Comparison of ENCODE assay signal across 15 cellular contexts in the genomic region with DNA sequence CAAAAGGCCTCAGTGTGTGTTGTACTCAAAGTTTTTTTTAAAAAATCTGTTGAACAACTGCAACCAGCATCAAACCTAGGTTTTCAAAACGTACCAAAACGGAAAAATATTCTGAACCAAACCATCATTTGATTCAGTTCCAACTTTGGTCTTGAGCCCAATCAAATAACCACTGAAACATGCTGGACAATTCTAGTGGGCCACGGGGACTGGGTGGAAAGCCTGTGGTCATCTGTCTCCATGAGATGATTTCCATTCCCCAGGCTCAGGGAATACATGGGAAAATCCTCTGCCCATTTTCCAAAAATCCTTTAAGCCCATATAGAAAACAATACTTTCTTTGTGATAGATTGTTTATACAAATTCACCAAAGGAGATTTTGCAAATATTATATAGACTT. TPM values are rescaled to one million over a fixed set of nuclear protein-coding genes. Genes with fewer than 3 reads are reported as not detected.
DNase-seq lines count a peak whose midpoint lies in the region; ATAC-seq and TF ChIP-seq lines count a peak whose summit lies in the region.
"Had no signal": no experiment of that assay in that cellular context is flagged by ENCODE, and none has a peak within 500 bp of the region (broad histone marks: within the 10 kb centered on the region; RNA-seq: fewer than 3 reads in every experiment).

No MANE protein-coding gene starts in this region.

- no peak for TF ChIP-seq CTCF in left ventricle myocardium inferior (IDR thresholded peaks at IDR 0.05; ENCODE audit: borderline replicate concordance)
- TF ChIP-seq CTCF in heart left ventricle (IDR thresholded peaks at IDR 0.05), result no peak
- TF ChIP-seq CTCF in activated CD8-positive, alpha-beta T cell treated with anti-CD3 and anti-CD28 coated beads for 36 hours (IDR thresholded peaks at IDR 0.05), result no peak

- peaks cover 89% of the 10 kb centered on the region for H3K4me1 Mint-ChIP-seq in activated CD8-positive, alpha-beta T cell treated with anti-CD3 and anti-CD28 coated beads for 36 hours (ENCODE audit: low read depth)

- 53 to 70% (median 60%) methylated on average over 3 of the region's 3 CpGs for WGBS in heart left ventricle, 4 donors

- TF ChIP-seq POLR2A in heart left ventricle (IDR thresholded peaks at IDR 0.05), result no peak

- H3K9me3 ChIP-seq in left ventricle myocardium inferior (replicated peaks) (peaks cover 7% of the 10 kb centered on the region), heart left ventricle (peaks cover 0 to 7% (median 0%) of the 10 kb centered on the region in 12 donors)
- H3K9me3 ChIP-seq: ascending aorta, prostate gland had no signal

- H3K4me1 ChIP-seq in left ventricle myocardium inferior, result peaks cover 71% of the 10 kb centered on the region
- H3K4me1 ChIP-seq in heart left ventricle, result peaks cover 0 to 70% (median 41%) of the 10 kb centered on the region in 12 donors
- H3K4me1 ChIP-seq: prostate gland had no signal

- DNase-seq in left ventricle myocardium inferior (no peak), heart left ventricle (no peak), DMS114 treated with DMSO at 0.1 percent for 48 hours (lab: John Stamatoyannopoulos, UW; ENCODE audit: unreplicated experiment) (no peak), ecto neural progenitor cell (ENCODE audit: low spot score) (no peak)
- DNase-seq in activated CD8-positive, alpha-beta T cell treated with anti-CD3 and anti-CD28 coated beads for 36 hours, result no peak
- DNase-seq: NCI-H1436 treated with DMSO at 0.1 percent for 48 hours, NCI-H2227 treated with DMSO at 0.1 percent for 48 hours, T-helper 2 cell had no signal

- H3K4me3 ChIP-seq in left ventricle myocardium inferior, result no peak overlapping the region
- no peak overlapping the region for H3K4me3 ChIP-seq in heart left ventricle
- H3K4me3 ChIP-seq: ascending aorta, prostate gland had no signal

- CTCF ChIA-PET in activated CD8-positive, alpha-beta T cell treated with anti-CD3 and anti-CD28 coated beads for 36 hours (lab: Charles Lee), result interaction anchor here (2.1 kb wide), 1 partner anchor 29 kb away, joined by 7 read pairs; no protein-coding TSS in a partner anchor

- H3K27ac ChIP-seq in left ventricle myocardium inferior (replicated peaks) (peak overlapping the region; percentile 53), heart left ventricle (peak overlapping the region in 2 of 12 donors; percentile 42 to 88), layer of hippocampus (ENCODE audit: low read depth, low read length) (peak overlapping the region; percentile 27)
- H3K27ac ChIP-seq: ascending aorta, epithelial cell of prostate, prostate gland had no signal

- H3K36me3 Mint-ChIP-seq in activated CD8-positive, alpha-beta T cell treated with anti-CD3 and anti-CD28 coated beads for 36 hours (ENCODE audit: low read depth), result peaks cover 63% of the 10 kb centered on the region

- H3K36me3 ChIP-seq in left ventricle myocardium inferior (no peaks in the 10 kb centered on the region), heart left ventricle (peaks cover 0 to 8% (median 0%) of the 10 kb centered on the region in 9 donors)
- H3K36me3 ChIP-seq: ascending aorta, prostate gland had no signal

- POLR2A ChIA-PET in activated CD8-positive, alpha-beta T cell treated with anti-CD3 and anti-CD28 coated beads for 36 hours (lab: Charles Lee), result interaction anchor here (1.0 kb wide), 2 partner anchors 10 to 20 kb away, joined by 3 read pairs; no protein-coding TSS in a partner anchor

- H3K4me3 Mint-ChIP-seq in activated CD8-positive, alpha-beta T cell treated with anti-CD3 and anti-CD28 coated beads for 36 hours, result peak overlapping the region; percentile 44
- H3K4me3 Mint-ChIP-seq: nephron had no signal

- no peaks in the 10 kb centered on the region for H3K27me3 Mint-ChIP-seq in activated CD8-positive, alpha-beta T cell treated with anti-CD3 and anti-CD28 coated beads for 36 hours

- H3K9me3 Mint-ChIP-seq in activated CD8-positive, alpha-beta T cell treated with anti-CD3 and anti-CD28 coated beads for 36 hours, result peaks cover 14% of the 10 kb centered on the region
- H3K9me3 Mint-ChIP-seq: nephron had no signal

- intact Hi-C loops in left ventricle myocardium inferior (cut with micrococcal nuclease), result no loop called here
- intact Hi-C loops in heart left ventricle (cut with DNase I), result no loop called here
- intact Hi-C loops in activated CD8-positive, alpha-beta T cell treated with anti-CD3 and anti-CD28 coated beads for 36 hours (cut with micrococcal nuclease), result no loop called here

- peak overlapping the region; percentile 90 for H3K27ac Mint-ChIP-seq in activated CD8-positive, alpha-beta T cell treated with anti-CD3 and anti-CD28 coated beads for 36 hours
- H3K27ac Mint-ChIP-seq: nephron had no signal

- no peaks in the 10 kb centered on the region for H3K27me3 ChIP-seq in left ventricle myocardium inferior (ENCODE audit: low read depth)
- no peaks in the 10 kb centered on the region for H3K27me3 ChIP-seq in heart left ventricle
- no peaks in the 10 kb centered on the region for H3K27me3 ChIP-seq in layer of hippocampus (ENCODE audit: control insufficient read depth, insufficient read depth, low read length)
- H3K27me3 ChIP-seq: ascending aorta had no signal

- ATAC-seq in heart left ventricle, result no peak
- ATAC-seq in activated CD8-positive, alpha-beta T cell treated with anti-CD3 and anti-CD28 coated beads for 36 hours, result no peak
- ATAC-seq in HG02884 (IDR thresholded peaks at IDR 0.05; ENCODE audit: unreplicated experiment), result no peak
- no peak for ATAC-seq in HG02852 (IDR thresholded peaks at IDR 0.05; ENCODE audit: unreplicated experiment)

RNA-seq across cellular contexts. Expression of a gene that starts 22.5 kb away (rescaled TPM):
- total RNA-seq in left ventricle myocardium inferior (15.7 TPM), heart left ventricle (10 to 100 TPM; 11.2 to 33.7 (median 17.8) TPM)
- 10 to 100 TPM in 1 of 2 donors, 1 to 10 TPM in 1; 6.2 to 11.9 TPM for polyA plus RNA-seq in heart left ventricle
- total RNA-seq in activated CD8-positive, alpha-beta T cell treated with anti-CD3 and anti-CD28 coated beads for 36 hours, result 10 to 100 TPM; 40.8 to 42.6 TPM
